8 cellular contexts compared by ENCODE assay signal in genomic region chr14:22981090-22982012, GRCh38. TPM values are rescaled to one million over a fixed set of nuclear protein-coding genes. Genes with fewer than 3 reads are reported as not detected.
DNase-seq lines count a peak whose midpoint lies in the region; ATAC-seq, FAIRE-seq and TF ChIP-seq lines count a peak whose summit lies in the region.

No MANE protein-coding gene starts in this region.

- no peak for FAIRE-seq in H1 (lab: Jason Lieb, UNC)

- H2BK20ac ChIP-seq in H1 (ENCODE audit: low read length): peak overlapping the region; percentile 32; the same call in 1 of the 2 replicates

- peak overlapping the region; percentile 72 for H3K18ac ChIP-seq in H1 (ENCODE audit: extremely low read depth, low read length)

- H3K4ac ChIP-seq in H1 (replicated peaks; ENCODE audit: insufficient read length, low read depth, low read length): no peak overlapping the region

- no peaks in the 10 kb centered on the region for H3K79me1 ChIP-seq in H1 (ENCODE audit: low read depth, low read length)

- peak overlapping the region; percentile 29 for H4K91ac ChIP-seq in H1 (replicated peaks; ENCODE audit: insufficient read length, low read length)

- H2AFZ ChIP-seq in DND-41 (ENCODE audit: low read depth, low read length) (peak overlapping the region; percentile 94), H1 (ENCODE audit: low read length) (no peak overlapping the region)

- no peaks in the 10 kb centered on the region for H3K9me3 ChIP-seq in DND-41 (ENCODE audit: insufficient read depth, low read length, severe bottlenecking)
- H3K9me3 ChIP-seq in H1 (ENCODE audit: insufficient read depth in 2 of 2, low read depth in 1 of 2, low read length in 1 of 2): peaks cover 2 to 4% of the 10 kb centered on the region in 2 experiments; a peak in 1 of 4 replicates

- H3K79me2 ChIP-seq in DND-41 (ENCODE audit: insufficient read depth, low read length) (peaks cover 12% of the 10 kb centered on the region; the same call in 1 of the 2 replicates), H1 (ENCODE audit: control insufficient read depth in 1 of 2, insufficient read depth in 2 of 2, low read length in 2 of 2) (peaks cover 0 to 50% of the 10 kb centered on the region in 2 experiments; a peak in 2 of 4 replicates)

- H4K5ac ChIP-seq in H1 (ENCODE audit: insufficient read length, low read depth, low read length): peak overlapping the region; percentile 50

- H3K23ac ChIP-seq in H1 (ENCODE audit: insufficient read length): no peak overlapping the region

- H2BK12ac ChIP-seq in H1 (ENCODE audit: low read depth, low read length): peak overlapping the region; percentile 45; the same call in 1 of the 2 replicates

- H2AK5ac ChIP-seq in H1 (ENCODE audit: low read depth, low read length): no peak overlapping the region

- H3K27ac ChIP-seq in DND-41 (ENCODE audit: low read length) (peak overlapping the region; percentile 48; the same call in 1 of the 2 replicates), H1 (ENCODE audit: low read depth, low read length) (peak overlapping the region; percentile 84)

- no peak overlapping the region for H2BK120ac ChIP-seq in H1 (replicated peaks; ENCODE audit: low read depth, low read length)

- ATAC-seq in DND-41 (ENCODE audit: insufficient read depth, low read depth): no peak

- peak overlapping the region; percentile 29 to 83 for H3K4me3 ChIP-seq in DND-41 (ENCODE audit: low read depth in 1 of 2, low read length in 2 of 2)
- peak overlapping the region; percentile 72 to 94 (median 76) for H3K4me3 ChIP-seq in H1 (ENCODE audit: extremely low read depth in 1 of 4, insufficient read depth in 2 of 4, low read depth in 3 of 4, low read length in 4 of 4)

- no peak for TF ChIP-seq EP300 in H1 (IDR thresholded peaks at IDR 0.05; ENCODE audit: borderline replicate concordance in 1 of 2, low read depth in 2 of 2, low read length in 2 of 2)

- peaks cover 16% of the 10 kb centered on the region for H3K23me2 ChIP-seq in H1 (ENCODE audit: low read depth, low read length)

- H3K56ac ChIP-seq in H1 (replicated peaks; ENCODE audit: insufficient read length, low read depth, low read length): peak overlapping the region; percentile 7

- H3K4me2 ChIP-seq in DND-41 (ENCODE audit: insufficient read depth, low read length) (peak overlapping the region; percentile 77), H1 (ENCODE audit: insufficient read depth in 1 of 2, low read depth in 2 of 2, low read length in 2 of 2) (peak overlapping the region; percentile 81 to 93)

- peak; percentile 63 to 67; a peak in 2 of 3 replicates for TF ChIP-seq POLR2A in H1 (IDR thresholded peaks at IDR 0.05; ENCODE audit: control extremely low read depth in 1 of 2, low read depth in 2 of 2, low read length in 2 of 2)

- peaks cover 12% of the 10 kb centered on the region; the same call in 1 of the 2 replicates for H3K36me3 ChIP-seq in DND-41 (ENCODE audit: insufficient read depth, low read length)
- peaks cover 0 to 24% (median 4%) of the 10 kb centered on the region in 4 experiments; a peak in 4 of 8 replicates for H3K36me3 ChIP-seq in H1 (ENCODE audit: control insufficient read depth in 2 of 4, insufficient read depth in 4 of 4, low read length in 3 of 4)

- 2% methylated on average over 85 of the region's 91 CpGs; no CpG with 5 or more reads in 1 of the 2 experiments for WGBS in H1 (ENCODE audit: extremely low coverage in 1 of 2, insufficient coverage in 1 of 2, insufficient read length in 1 of 2, insufficient replicate concordance in 2 of 2, low coverage in 1 of 2, low lambda C conversion rate in 2 of 2, missing lambda C conversion rate in 1 of 2), 2 experiments

- H3K9ac ChIP-seq in DND-41 (ENCODE audit: low read depth, low read length) (peak overlapping the region; percentile 77), H1 (replicated peaks in 1 of 4; ENCODE audit: extremely low read depth in 1 of 4, low read depth in 3 of 4, low read length in 3 of 4) (peak overlapping the region; percentile 74 to 93 (median 80))

- no peak overlapping the region for H3K14ac ChIP-seq in H1 (ENCODE audit: insufficient read length)

- TF ChIP-seq RAD21 in H1 (IDR thresholded peaks at IDR 0.05 in 1 of 2, conservative IDR thresholded peaks at IDR 0.05 in 1 of 2; ENCODE audit: low read depth in 2 of 2, low read length in 2 of 2): no peak

- POLR2A ChIA-PET in H1 (lab: Charles Lee; ENCODE audit: partially characterized antibody) (interaction anchor here (0.9 to 13.2 kb wide), 23 partner anchors 11 to 159 kb away, joined by 3 to 133 read pairs (median 6); partner anchors contain the start of genes ACIN1, C14orf119, CDH24 and HAUS4), GM10248 (lab: Yijun Ruan, JAX) (no interaction called here)

- H4K8ac ChIP-seq in H1 (ENCODE audit: extremely low read depth, insufficient read depth, low read length): peak overlapping the region; percentile 95; the same call in 1 of the 2 replicates

- CTCF ChIA-PET in H1 (lab: Charles Lee; ENCODE audit: partially characterized antibody) (interaction anchor here (0.8 to 23.0 kb wide), 13 partner anchors 6 to 366 kb away, joined by 3 to 785 read pairs (median 6); partner anchors contain the start of genes CDH24, PRMT5 and PSMB11), GM10248 (lab: Yijun Ruan, JAX) (interaction anchor here (1.2 to 18.9 kb wide), 13 partner anchors 8 to 411 kb away, joined by 3 to 834 read pairs (median 8); partner anchors contain the start of genes CDH24, LRP10 and PRMT5)

- H3K4me1 ChIP-seq in DND-41 (ENCODE audit: insufficient read depth, low read length) (peaks cover 47% of the 10 kb centered on the region), H1 (replicated peaks in 1 of 4; ENCODE audit: control insufficient read depth in 3 of 4, insufficient read depth in 4 of 4, low read length in 3 of 4) (peaks cover 28 to 33% (median 30%) of the 10 kb centered on the region in 4 experiments)

- no peaks in the 10 kb centered on the region for H3K27me3 ChIP-seq in DND-41 (ENCODE audit: insufficient read depth, low read length, poor library complexity)
- H3K27me3 ChIP-seq in H1 (replicated peaks in 1 of 4; ENCODE audit: control insufficient read depth in 3 of 4, extremely low read depth in 1 of 4, insufficient read depth in 3 of 4, low read length in 3 of 4): peaks cover 0 to 9% (median 4%) of the 10 kb centered on the region in 4 experiments; a peak in 2 of 7 replicates

- H2BK5ac ChIP-seq in H1 (ENCODE audit: low read depth, low read length): peak overlapping the region; percentile 13; the same call in 1 of the 2 replicates

- no peak for DNase-seq in DND-41
- DNase-seq in RPMI7951 (ENCODE audit: low read depth): peak; percentile 23
- peak in 1 of 2 experiments; percentile 81 for DNase-seq in H1 (ENCODE audit: low read depth in 1 of 2, low spot score in 2 of 2)
- DNase-seq in myocyte (ENCODE audit: low read depth): peak; percentile 29
- no peak for DNase-seq in SHP77 (lab: John Stamatoyannopoulos, UW)
- no peak for DNase-seq in GM10248 (ENCODE audit: extremely low spot score)
- no peak for DNase-seq in NCI-H2171 treated with DMSO at 0.1 percent for 48 hours (lab: John Stamatoyannopoulos, UW)
- DNase-seq in middle frontal gyrus (ENCODE audit: extremely low spot score, low spot score): no peak

- H4K20me1 ChIP-seq in DND-41 (ENCODE audit: insufficient read depth, low read length) (peaks cover 9% of the 10 kb centered on the region; the same call in 1 of the 2 replicates), H1 (replicated peaks in 1 of 2; ENCODE audit: control insufficient read depth in 1 of 2, insufficient read depth in 2 of 2, low read length in 2 of 2) (no peaks in the 10 kb centered on the region)

- no peak overlapping the region for H2BK15ac ChIP-seq in H1 (ENCODE audit: low read length)

- no peak for TF ChIP-seq CTCF in DND-41 (IDR thresholded peaks at IDR 0.05; ENCODE audit: borderline replicate concordance, extremely low read depth, low read length, poor library complexity, severe bottlenecking)
- TF ChIP-seq CTCF in H1 (IDR thresholded peaks at IDR 0.05; ENCODE audit: control extremely low read depth in 1 of 3, insufficient read depth in 1 of 3, low read depth in 1 of 3, low read length in 3 of 3): no peak
- no peak for TF ChIP-seq CTCF in GM10248 (IDR thresholded peaks at IDR 0.05; ENCODE audit: control extremely low read depth, extremely low read depth, low read depth, missing control alignments)

RNA-seq across cellular contexts. Expression of gene AJUBA, which starts 1.0 kb away (rescaled TPM):
- 31.0 and 35.3 TPM in 2 replicates for total RNA-seq in RPMI7951 (2014; rRNA removed; shearing (Covaris generic))
- total RNA-seq in H1 (2021; fragmentation: NEBNext Ultra II Directional; extraction: Animal tissue kit (Norgen Biotek cat#: 25700)): 46.0 TPM in 2 replicates
- 33.1 and 38.8 TPM in 2 replicates for polyA plus RNA-seq in H1 (2011; rRNA removed)
- 37.3 TPM for polyA plus RNA-seq in H1 (2011; cell fraction: cytosol; rRNA removed)
- 51.3 TPM for polyA plus RNA-seq in H1 (2011; cell fraction: nucleus; rRNA removed)
- polyA plus RNA-seq in H1 (2012, experiment 1 of 2): 35.5 to 45.4 TPM (median 41.3 TPM) in 4 replicates
- polyA plus RNA-seq in H1 (2012, experiment 2 of 2): 35.9 TPM
- 10.0 TPM for polyA plus RNA-seq in H1 (2013, experiment 1 of 2)
- 10.3 TPM for polyA plus RNA-seq in H1 (2013, experiment 2 of 2)
- 153 and 192 TPM in 2 replicates for polyA minus RNA-seq in H1 (2011; rRNA and poly(A)+ RNA removed)
- 50.7 TPM for polyA minus RNA-seq in H1 (2011; cell fraction: cytosol; rRNA and poly(A)+ RNA removed)
- polyA minus RNA-seq in H1 (2011; cell fraction: nucleus; rRNA and poly(A)+ RNA removed): 105 TPM
- 150 and 178 TPM in 2 replicates for total RNA-seq in myocyte
- 109 TPM for polyA plus RNA-seq in myocyte (2012)

RNA-seq across cellular contexts. Expression of gene HAUS4, which starts 24.5 kb away (rescaled TPM):
- total RNA-seq in RPMI7951 (2014; rRNA removed; shearing (Covaris generic)): 35.3 and 59.3 TPM in 2 replicates
- total RNA-seq in H1 (2021; fragmentation: NEBNext Ultra II Directional; extraction: Animal tissue kit (Norgen Biotek cat#: 25700)): 46.1 and 47.7 TPM in 2 replicates
- polyA plus RNA-seq in H1 (2011; rRNA removed): 35.6 and 46.0 TPM in 2 replicates
- 53.6 TPM for polyA plus RNA-seq in H1 (2011; cell fraction: cytosol; rRNA removed)
- 45.6 TPM for polyA plus RNA-seq in H1 (2011; cell fraction: nucleus; rRNA removed)
- 50.4 to 62.8 TPM (median 59.8 TPM) in 4 replicates for polyA plus RNA-seq in H1 (2012, experiment 1 of 2)
- polyA plus RNA-seq in H1 (2012, experiment 2 of 2): 55.5 TPM
- polyA plus RNA-seq in H1 (2013, experiment 1 of 2): 45.0 TPM
- 43.0 TPM for polyA plus RNA-seq in H1 (2013, experiment 2 of 2)
- 58.4 and 73.9 TPM in 2 replicates for polyA minus RNA-seq in H1 (2011; rRNA and poly(A)+ RNA removed)
- 29.0 TPM for polyA minus RNA-seq in H1 (2011; cell fraction: cytosol; rRNA and poly(A)+ RNA removed)
- 33.8 TPM for polyA minus RNA-seq in H1 (2011; cell fraction: nucleus; rRNA and poly(A)+ RNA removed)
- total RNA-seq in myocyte: 17.4 and 21.2 TPM in 2 replicates
- polyA plus RNA-seq in myocyte (2012): 17.0 TPM

RNA-seq across cellular contexts. Expression of gene C14orf93, which starts 28.6 kb away (rescaled TPM):
- 4.4 and 8.2 TPM in 2 replicates for total RNA-seq in RPMI7951 (2014; rRNA removed; shearing (Covaris generic))
- total RNA-seq in H1 (2021; fragmentation: NEBNext Ultra II Directional; extraction: Animal tissue kit (Norgen Biotek cat#: 25700)): 7.4 and 7.8 TPM in 2 replicates
- polyA plus RNA-seq in H1 (2011; rRNA removed): 8.2 and 9.7 TPM in 2 replicates
- 10.0 TPM for polyA plus RNA-seq in H1 (2011; cell fraction: cytosol; rRNA removed)
- 17.6 TPM for polyA plus RNA-seq in H1 (2011; cell fraction: nucleus; rRNA removed)
- polyA plus RNA-seq in H1 (2012, experiment 1 of 2): 6.3 to 9.7 TPM (median 7.9 TPM) in 4 replicates
- 6.3 TPM for polyA plus RNA-seq in H1 (2012, experiment 2 of 2)
- polyA plus RNA-seq in H1 (2013, experiment 1 of 2): 3.5 TPM
- 3.3 TPM for polyA plus RNA-seq in H1 (2013, experiment 2 of 2)
- polyA minus RNA-seq in H1 (2011; rRNA and poly(A)+ RNA removed): 22.5 and 22.6 TPM in 2 replicates
- 4.3 TPM for polyA minus RNA-seq in H1 (2011; cell fraction: cytosol; rRNA and poly(A)+ RNA removed)
- polyA minus RNA-seq in H1 (2011; cell fraction: nucleus; rRNA and poly(A)+ RNA removed): 6.5 TPM
- 5.5 and 7.2 TPM in 2 replicates for total RNA-seq in myocyte
- polyA plus RNA-seq in myocyte (2012): 7.4 TPM

RNA-seq across cellular contexts. Expression of gene PRMT5, which starts 52.2 kb away (rescaled TPM):
- 49.3 and 61.1 TPM in 2 replicates for total RNA-seq in RPMI7951 (2014; rRNA removed; shearing (Covaris generic))
- total RNA-seq in H1 (2021; fragmentation: NEBNext Ultra II Directional; extraction: Animal tissue kit (Norgen Biotek cat#: 25700)): 159 and 171 TPM in 2 replicates
- polyA plus RNA-seq in H1 (2011; rRNA removed): 329 and 402 TPM in 2 replicates
- 274 TPM for polyA plus RNA-seq in H1 (2011; cell fraction: cytosol; rRNA removed)
- 275 TPM for polyA plus RNA-seq in H1 (2011; cell fraction: nucleus; rRNA removed)
- 145 to 187 TPM (median 170 TPM) in 4 replicates for polyA plus RNA-seq in H1 (2012, experiment 1 of 2)
- 336 TPM for polyA plus RNA-seq in H1 (2012, experiment 2 of 2)
- 113 TPM for polyA plus RNA-seq in H1 (2013, experiment 1 of 2)
- polyA plus RNA-seq in H1 (2013, experiment 2 of 2): 99.5 TPM
- polyA minus RNA-seq in H1 (2011; rRNA and poly(A)+ RNA removed): 439 and 469 TPM in 2 replicates
- 207 TPM for polyA minus RNA-seq in H1 (2011; cell fraction: cytosol; rRNA and poly(A)+ RNA removed)
- polyA minus RNA-seq in H1 (2011; cell fraction: nucleus; rRNA and poly(A)+ RNA removed): 156 TPM
- total RNA-seq in myocyte: 64.1 and 75.9 TPM in 2 replicates
- 271 TPM for polyA plus RNA-seq in myocyte (2012)

RNA-seq across cellular contexts. Expression of gene PSMB5, which starts 53.3 kb away (rescaled TPM):
- 309 and 373 TPM in 2 replicates for total RNA-seq in RPMI7951 (2014; rRNA removed; shearing (Covaris generic))
- 246 and 254 TPM in 2 replicates for total RNA-seq in H1 (2021; fragmentation: NEBNext Ultra II Directional; extraction: Animal tissue kit (Norgen Biotek cat#: 25700))
- polyA plus RNA-seq in H1 (2011; rRNA removed): 402 and 510 TPM in 2 replicates
- polyA plus RNA-seq in H1 (2011; cell fraction: cytosol; rRNA removed): 415 TPM
- 246 TPM for polyA plus RNA-seq in H1 (2011; cell fraction: nucleus; rRNA removed)
- polyA plus RNA-seq in H1 (2012, experiment 1 of 2): 252 to 356 TPM (median 319 TPM) in 4 replicates
- polyA plus RNA-seq in H1 (2012, experiment 2 of 2): 310 TPM
- polyA plus RNA-seq in H1 (2013, experiment 1 of 2): 131 TPM
- 133 TPM for polyA plus RNA-seq in H1 (2013, experiment 2 of 2)
- polyA minus RNA-seq in H1 (2011; rRNA and poly(A)+ RNA removed): 379 and 426 TPM in 2 replicates
- polyA minus RNA-seq in H1 (2011; cell fraction: cytosol; rRNA and poly(A)+ RNA removed): 145 TPM
- 117 TPM for polyA minus RNA-seq in H1 (2011; cell fraction: nucleus; rRNA and poly(A)+ RNA removed)
- total RNA-seq in myocyte: 250 and 303 TPM in 2 replicates
- 352 TPM for polyA plus RNA-seq in myocyte (2012)

Comparison
In these comparisons a context has a peak if more than half of its experiments do, and no peak if none do; other contexts are left out.
1. DNase-seq: peak in RPMI7951 (single experiment) and myocyte (single experiment); none in DND-41 (single experiment), SHP77 (0 of 2), GM10248 (single experiment), NCI-H2171 treated with DMSO at 0.1 percent for 48 hours (single experiment) and middle frontal gyrus (single experiment).